ENCODE assay signal across 8 cellular contexts in the genomic region with DNA sequence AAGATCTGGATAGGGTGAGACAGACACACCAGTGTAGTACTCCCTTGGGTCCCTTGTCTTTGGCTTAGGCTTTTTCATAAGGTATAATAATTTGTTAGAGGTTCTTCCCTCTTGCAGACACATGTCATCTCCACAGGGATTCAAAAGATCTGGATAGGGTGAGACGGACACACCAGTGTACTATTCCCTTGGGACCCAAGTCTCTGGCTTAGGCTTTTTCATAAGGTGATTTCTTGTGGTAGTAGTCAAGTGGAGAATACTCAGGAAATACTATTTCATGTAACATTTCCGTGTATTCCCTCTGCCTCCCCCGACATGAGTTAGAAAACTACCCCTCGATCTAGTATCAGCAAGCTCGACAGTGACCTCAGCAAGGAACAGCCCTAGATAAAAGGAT. TPM values are rescaled to one million over a fixed set of nuclear protein-coding genes. Genes with fewer than 3 reads are reported as not detected.
A peak's percentile ranks its signal among the peaks of the same experiment; 100 is the strongest.
DNase-seq lines count a peak whose midpoint lies in the region; ATAC-seq, FAIRE-seq and TF ChIP-seq lines count a peak whose summit lies in the region.

No MANE protein-coding gene starts in this region.

- FAIRE-seq in H54 (lab: Jason Lieb, UNC), result no peak

- H3K9ac ChIP-seq in mucosa of rectum (ENCODE audit: low read depth in 1 of 2, low read length in 2 of 2), result peak overlapping the region; percentile 5 to 79

- H3K36me3 ChIP-seq in left ventricle myocardium inferior (no peaks in the 10 kb centered on the region), mucosa of rectum (ENCODE audit: control insufficient read depth in 2 of 2, insufficient read depth in 2 of 2, low read length in 2 of 2) (peaks cover 0 to 3% of the 10 kb centered on the region in 2 donors)

- DNase-seq in left ventricle myocardium inferior (no peak), left ventricle myocardium superior (no peak), astrocyte of the spinal cord (ENCODE audit: low read depth, low spot score) (no peak), inferior parietal cortex (ENCODE audit: extremely low spot score) (no peak), D341Med (ENCODE audit: low spot score) (no peak), NCI-H128 (lab: John Stamatoyannopoulos, UW; ENCODE audit: unreplicated experiment) (no peak), H54 (ENCODE audit: insufficient read length, low spot score) (no peak)

- H3K4me1 ChIP-seq in left ventricle myocardium inferior (peaks cover 50% of the 10 kb centered on the region), mucosa of rectum (ENCODE audit: control insufficient read depth in 2 of 2, insufficient read depth in 2 of 2, low read length in 2 of 2) (peaks cover 17 to 19% of the 10 kb centered on the region in 2 donors)

- intact Hi-C loops in left ventricle myocardium inferior (cut with micrococcal nuclease), result loop anchor here (2.0 to 10.0 kb wide), 2 partner anchors 37 to 131 kb away; no protein-coding TSS in a partner anchor
- intact Hi-C loops in left ventricle myocardium superior (cut with micrococcal nuclease), result loop anchor here (5.0 kb wide), 1 partner anchor 39 kb away; no protein-coding TSS in a partner anchor

- H3K4me3 ChIP-seq in left ventricle myocardium inferior (peak overlapping the region; percentile 90), astrocyte of the spinal cord (ENCODE audit: low read depth, low read length) (peak overlapping the region; percentile 76), mucosa of rectum (ENCODE audit: low read length in 2 of 2) (peak overlapping the region; percentile 85 to 87)

- H3K9me3 ChIP-seq in left ventricle myocardium inferior (replicated peaks), result no peaks in the 10 kb centered on the region
- no peaks in the 10 kb centered on the region for H3K9me3 ChIP-seq in mucosa of rectum (ENCODE audit: control insufficient read depth in 2 of 2, low read length in 2 of 2)

- no peak for TF ChIP-seq CTCF in left ventricle myocardium inferior (IDR thresholded peaks at IDR 0.05; ENCODE audit: borderline replicate concordance)
- TF ChIP-seq CTCF in astrocyte of the spinal cord (IDR thresholded peaks at IDR 0.05; ENCODE audit: low read depth, low read length), result no peak

- H3K27me3 ChIP-seq in left ventricle myocardium inferior (ENCODE audit: low read depth), result no peaks in the 10 kb centered on the region
- H3K27me3 ChIP-seq in mucosa of rectum (ENCODE audit: control insufficient read depth in 2 of 2, insufficient read depth in 2 of 2, low read length in 2 of 2), result no peaks in the 10 kb centered on the region

- in situ Hi-C loops in astrocyte of the spinal cord (cut with HindIII; ENCODE audit: low sequenced_read_pairs), result no loop called here

- no peak for ATAC-seq in left ventricle myocardium superior

- TF ChIP-seq POLR2A in H54 (IDR thresholded peaks at IDR 0.05; ENCODE audit: low read depth, low read length), result no peak

- H3K27ac ChIP-seq in left ventricle myocardium inferior (replicated peaks) (peak overlapping the region; percentile 91), mucosa of rectum (ENCODE audit: low read depth in 2 of 2, low read length in 2 of 2) (peak overlapping the region; percentile 86 to 92)

RNA-seq across cellular contexts. Expression of gene MAPKBP1, which starts 1.0 kb away (rescaled TPM):
- total RNA-seq in left ventricle myocardium inferior, result 13.6 TPM
- total RNA-seq in left ventricle myocardium superior, result 17.0 TPM

RNA-seq across cellular contexts. Expression of gene JMJD7, which starts 54.6 kb away (rescaled TPM):
- 12.1 TPM for total RNA-seq in left ventricle myocardium inferior
- total RNA-seq in left ventricle myocardium superior, result 16.7 TPM
